Comparison of ENCODE assay signal across 10 cellular contexts in the genomic region with DNA sequence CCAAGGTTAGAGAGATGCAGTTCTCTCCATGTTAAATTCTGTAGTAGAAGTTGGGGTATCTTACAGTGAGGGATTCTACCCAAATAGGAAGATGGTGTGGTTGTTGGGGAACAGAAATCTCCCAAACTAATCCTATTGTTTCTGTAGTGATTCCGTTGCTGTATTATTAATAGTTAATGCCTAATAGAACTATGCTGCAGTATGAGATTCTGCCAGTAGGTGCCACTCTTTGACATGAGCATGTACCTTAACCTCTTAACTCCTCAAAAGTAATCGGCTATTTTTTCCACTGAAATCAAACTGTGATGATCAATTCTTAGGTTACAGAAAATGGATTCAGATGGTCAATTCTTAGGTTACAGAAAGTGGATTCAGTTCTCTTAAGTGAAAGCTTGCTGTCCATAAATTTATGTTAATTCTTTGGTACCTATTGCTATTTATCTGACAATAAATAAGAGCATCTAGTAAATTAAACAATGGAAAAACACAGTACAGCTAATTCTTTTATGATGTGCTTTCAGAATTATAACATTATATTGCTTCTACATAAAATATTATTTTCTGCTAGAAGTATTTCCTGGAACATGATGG.
DNase-seq lines count a peak whose midpoint lies in the region; ATAC-seq and TF ChIP-seq lines count a peak whose summit lies in the region.
"Had no signal": no experiment of that assay in that cellular context is flagged by ENCODE, and none has a peak within 500 bp of the region (broad histone marks: within the 10 kb centered on the region; RNA-seq: fewer than 3 reads in every experiment).

No MANE protein-coding gene starts in this region.

- H3K4me3 ChIP-seq in BJ (ENCODE audit: low read depth, low read length): no peak overlapping the region
- no peak overlapping the region for H3K4me3 ChIP-seq in HCT116 (replicated peaks in 1 of 2; ENCODE audit: low read depth in 1 of 2, low read length in 2 of 2)
- H3K4me3 ChIP-seq in adipocyte (ENCODE audit: low read length): no peak overlapping the region
- H3K4me3 ChIP-seq in left lung: no peak overlapping the region
- H3K4me3 ChIP-seq in CD4-positive, alpha-beta memory T cell (ENCODE audit: low read length in 2 of 2): no peak overlapping the region

- peaks cover 5 to 12% (median 7%) of the 10 kb centered on the region in 4 donors for H3K4me1 Mint-ChIP-seq in CD4-positive, alpha-beta memory T cell
- H3K4me1 Mint-ChIP-seq: stimulated activated memory B cell treated with anti-CD40 and anti-IgM and Interleukin-4, amounts not matched to agents 10 μg/mL and 1 μg/mL and 100 μg/mL, for 72 hours had no signal

- H3K79me2 ChIP-seq in HCT116 (ENCODE audit: insufficient read depth, low read length): no peaks in the 10 kb centered on the region

- no peaks in the 10 kb centered on the region for H3K9me2 ChIP-seq in HCT116 (ENCODE audit: insufficient read depth)

- H3K27me3 Mint-ChIP-seq in CD4-positive, alpha-beta memory T cell: peaks cover 0 to 3% of the 10 kb centered on the region in 2 donors

- no peak overlapping the region for H3K27ac Mint-ChIP-seq in CD4-positive, alpha-beta memory T cell
- H3K27ac Mint-ChIP-seq: stimulated activated memory B cell treated with anti-CD40 and anti-IgM and Interleukin-4, amounts not matched to agents 10 μg/mL and 1 μg/mL and 100 μg/mL, for 72 hours had no signal

- DNase-seq in BJ (ENCODE audit: low read depth): no peak
- DNase-seq in HCT116 (ENCODE audit: low read depth, low spot score): peak; percentile 49
- peak; percentile 38 for DNase-seq in adipocyte (ENCODE audit: low read depth)
- DNase-seq in left lung: no peak
- DNase-seq in stimulated activated naive CD4-positive, alpha-beta T cell treated with Interleukin-2 at 50 U/mL for 16 hours (lab: John Stamatoyannopoulos, UW): no peak
- DNase-seq in CD4-positive, alpha-beta memory T cell: no peak
- DNase-seq: NCI-H1048 had no signal

- TF ChIP-seq RAD21 in HCT116 (IDR thresholded peaks at IDR 0.05; ENCODE audit: low read depth): peak; percentile 59

- no peaks in the 10 kb centered on the region for H3K27me3 ChIP-seq in BJ (ENCODE audit: control insufficient read depth, insufficient read depth, low read length)
- no peaks in the 10 kb centered on the region for H3K27me3 ChIP-seq in HCT116 (ENCODE audit: insufficient read depth, low read length)
- peaks cover 4% of the 10 kb centered on the region for H3K27me3 ChIP-seq in adipocyte (replicated peaks; ENCODE audit: control insufficient read depth, insufficient read depth, low read length)
- H3K27me3 ChIP-seq in left lung: no peaks in the 10 kb centered on the region
- no peaks in the 10 kb centered on the region for H3K27me3 ChIP-seq in CD4-positive, alpha-beta memory T cell (ENCODE audit: insufficient read depth, low read length)

- no peak overlapping the region for H3K4me2 ChIP-seq in HCT116 (ENCODE audit: low read length)

- H3K4me3 Mint-ChIP-seq in CD4-positive, alpha-beta memory T cell: no peak overlapping the region
- H3K4me3 Mint-ChIP-seq: stimulated activated memory B cell treated with anti-CD40 and anti-IgM and Interleukin-4, amounts not matched to agents 10 μg/mL and 1 μg/mL and 100 μg/mL, for 72 hours had no signal

- H4K20me1 ChIP-seq in HCT116 (ENCODE audit: insufficient read depth): no peaks in the 10 kb centered on the region

- intact Hi-C loops in HCT116 (cut with micrococcal nuclease) (no loop called here), left lung (cut with DNase I) (no loop called here)
- intact Hi-C loops in CD4-positive, alpha-beta memory T cell (cut with micrococcal nuclease): no loop called here

- H3K9me3 ChIP-seq in HCT116 (ENCODE audit: control insufficient read depth in 1 of 2, insufficient read depth in 1 of 2, low read depth in 1 of 2, low read length in 2 of 2) (peaks cover 6 to 16% of the 10 kb centered on the region in 2 experiments; a peak in 3 of 4 replicates), adipocyte (ENCODE audit: control insufficient read depth, low read length) (peaks cover 3% of the 10 kb centered on the region), left lung (peaks cover 0 to 8% of the 10 kb centered on the region in 2 donors)
- H3K9me3 ChIP-seq in CD4-positive, alpha-beta memory T cell (ENCODE audit: control insufficient read depth in 1 of 2, low read length in 2 of 2): no peaks in the 10 kb centered on the region

- H3K27ac ChIP-seq in HCT116 (ENCODE audit: low read depth, low read length) (no peak overlapping the region), left lung (no peak overlapping the region)
- H3K27ac ChIP-seq in CD4-positive, alpha-beta memory T cell (ENCODE audit: low read depth, low read length): no peak overlapping the region

- no TSS peak for BruUV-seq in HCT116 (replicated peaks; lab: Mats Ljungman, UMichigan)

- no peak for TF ChIP-seq POLR2A in HCT116 (IDR thresholded peaks at IDR 0.05; ENCODE audit: borderline replicate concordance, extremely low read depth, insufficient read depth, insufficient read length)

- H3K36me3 Mint-ChIP-seq in CD4-positive, alpha-beta memory T cell: peaks cover 2 to 4% of the 10 kb centered on the region in 2 donors
- H3K36me3 Mint-ChIP-seq: stimulated activated memory B cell treated with anti-CD40 and anti-IgM and Interleukin-4, amounts not matched to agents 10 μg/mL and 1 μg/mL and 100 μg/mL, for 72 hours had no signal

- POLR2A ChIA-PET in BJ (lab: Charles Lee) (no interaction called here), HCT116 (lab: Charles Lee) (no interaction called here)
- POLR2A ChIA-PET in CD4-positive, alpha-beta memory T cell (lab: Charles Lee; ENCODE audit: partially characterized antibody): no interaction called here

- peaks cover 2 to 43% (median 14%) of the 10 kb centered on the region in 8 donors for H3K9me3 Mint-ChIP-seq in CD4-positive, alpha-beta memory T cell

- no peaks in the 10 kb centered on the region for H3K4me1 ChIP-seq in HCT116 (ENCODE audit: control insufficient read depth in 1 of 2, insufficient read depth in 2 of 2, low read length in 2 of 2)
- H3K4me1 ChIP-seq in adipocyte (ENCODE audit: control insufficient read depth, insufficient read depth, low read length): no peaks in the 10 kb centered on the region
- peaks cover 0 to 11% of the 10 kb centered on the region in 2 donors for H3K4me1 ChIP-seq in left lung
- peaks cover 5% of the 10 kb centered on the region for H3K4me1 ChIP-seq in CD4-positive, alpha-beta memory T cell (ENCODE audit: insufficient read depth, low read length)

- CTCF ChIA-PET in BJ (lab: Yijun Ruan, JAX) (interaction anchor here (0.8 to 6.5 kb wide), 5 partner anchors 9 to 267 kb away, joined by 3 to 36 read pairs (median 3); no protein-coding TSS in a partner anchor), HCT116 (lab: Charles Lee) (no interaction called here)
- CTCF ChIA-PET in CD4-positive, alpha-beta memory T cell (lab: Charles Lee; ENCODE audit: partially characterized antibody): interaction anchor here (0.7 to 2.0 kb wide), 4 partner anchors 8 to 266 kb away, joined by 3 to 13 read pairs (median 4); no protein-coding TSS in a partner anchor

- H2AFZ ChIP-seq in HCT116 (ENCODE audit: low read depth, low read length, poor library complexity, severe bottlenecking): no peak overlapping the region

- no peak for ATAC-seq in HCT116
- peak; percentile 52 for ATAC-seq in left lung
- ATAC-seq in GM19324 (IDR thresholded peaks at IDR 0.05; ENCODE audit: low FRiP score, unreplicated experiment): no peak
- ATAC-seq in GM18519 (IDR thresholded peaks at IDR 0.05; ENCODE audit: low FRiP score, unreplicated experiment): no peak
- ATAC-seq: stimulated activated memory B cell treated with anti-CD40 and anti-IgM and Interleukin-4, amounts not matched to agents 10 μg/mL and 1 μg/mL and 100 μg/mL, for 72 hours had no signal

- TF ChIP-seq CTCF in BJ (IDR thresholded peaks at IDR 0.05; ENCODE audit: insufficient read depth, low read depth, low read length) (peak; percentile 54), HCT116 (IDR thresholded peaks at IDR 0.05 in 2 of 3, conservative IDR thresholded peaks at IDR 0.05 in 1 of 3; ENCODE audit: borderline replicate concordance in 1 of 3, insufficient read depth in 1 of 3, low read depth in 2 of 3, low read length in 2 of 3) (peak; percentile 11 to 69 (median 51); a peak in 5 of 6 replicates), left lung (IDR thresholded peaks at IDR 0.05) (peak; percentile 28 to 50)

- RAD21 ChIA-PET in HCT116 (lab: Charles Lee; ENCODE audit: low non-redundant PET in 1 of 2, low total read pairs in 2 of 2, uncharacterized antibody in 2 of 2, unreplicated experiment in 2 of 2): no interaction called here

- H3K9ac ChIP-seq in HCT116 (ENCODE audit: low read length) (no peak overlapping the region), adipocyte (ENCODE audit: low read length) (no peak overlapping the region)

- H3K36me3 ChIP-seq in BJ (ENCODE audit: control insufficient read depth, insufficient read depth, low read length): no peaks in the 10 kb centered on the region
- H3K36me3 ChIP-seq in HCT116 (ENCODE audit: control insufficient read depth in 1 of 2, insufficient read depth in 2 of 2, low read length in 2 of 2): no peaks in the 10 kb centered on the region
- no peaks in the 10 kb centered on the region for H3K36me3 ChIP-seq in adipocyte (ENCODE audit: control insufficient read depth, insufficient read depth, low read length, severe bottlenecking)
- H3K36me3 ChIP-seq in left lung: no peaks in the 10 kb centered on the region
- H3K36me3 ChIP-seq in CD4-positive, alpha-beta memory T cell (ENCODE audit: insufficient read depth, low read length): no peaks in the 10 kb centered on the region

TF ChIP-seq in HCT116, 20 proteins besides CTCF, POLR2A, EP300 and RAD21:
- TF ChIP-seq JUND (IDR thresholded peaks at IDR 0.05) (no peak), CBX3 (IDR thresholded peaks at IDR 0.05; ENCODE audit: low read depth) (peak; percentile 75; the same call in 1 of the 2 replicates)

Comparison
In these comparisons a context has a peak if more than half of its experiments do, and no peak if none do; other contexts are left out.
1. DNase-seq: peak in HCT116 (single experiment) and adipocyte (single experiment); none in BJ (single experiment), left lung (0 of 2), stimulated activated naive CD4-positive, alpha-beta T cell treated with Interleukin-2 at 50 U/mL for 16 hours (single experiment) and CD4-positive, alpha-beta memory T cell (0 of 5).
2. Peak in every context shown above with its lines, with median percentiles within 50 percentile points of each other: CTCF ChIP-seq.